In genomic region chr11:77073328-77074001, GRCh38 we compare ENCODE assay signal across 7 cellular contexts. TPM values are rescaled to one million over a fixed set of nuclear protein-coding genes. Genes with fewer than 3 reads are reported as not detected.
DNase-seq lines count a peak whose midpoint lies in the region; ATAC-seq and TF ChIP-seq lines count a peak whose summit lies in the region.

No MANE protein-coding gene starts in this region.

- H2AFZ ChIP-seq in parathyroid adenoma: no peak overlapping the region

- peak overlapping the region; percentile 5 for H3K4me3 Mint-ChIP-seq in activated CD8-positive, alpha-beta T cell treated with anti-CD3 and anti-CD28 coated beads, Interleukin-2, amount 10 ng/mL, durations not matched to agents 7 days and 5 days

- POLR2A ChIA-PET in activated CD8-positive, alpha-beta T cell treated with anti-CD3 and anti-CD28 coated beads, Interleukin-2, amount 10 ng/mL, durations not matched to agents 7 days and 5 days (lab: Charles Lee): interaction anchor here (2.8 kb wide), 1 partner anchor 9 kb away, joined by 16 read pairs; no protein-coding TSS in a partner anchor

- no peak overlapping the region for H3K9ac ChIP-seq in parathyroid adenoma

- peak overlapping the region; percentile 45 for H3K27ac Mint-ChIP-seq in activated CD8-positive, alpha-beta T cell treated with anti-CD3 and anti-CD28 coated beads, Interleukin-2, amount 10 ng/mL, durations not matched to agents 7 days and 5 days

- H3K9me3 ChIP-seq in parathyroid adenoma (ENCODE audit: control insufficient read depth, low read length): no peaks in the 10 kb centered on the region

- no peak overlapping the region for H3K4me2 ChIP-seq in parathyroid adenoma (ENCODE audit: low read length)

- no peak for TF ChIP-seq CTCF in parathyroid adenoma (IDR thresholded peaks at IDR 0.05)

- no peaks in the 10 kb centered on the region for H3K9me3 Mint-ChIP-seq in activated CD8-positive, alpha-beta T cell treated with anti-CD3 and anti-CD28 coated beads, Interleukin-2, amount 10 ng/mL, durations not matched to agents 7 days and 5 days (ENCODE audit: insufficient read depth)

- peak overlapping the region; percentile 29 for H3K27ac ChIP-seq in parathyroid adenoma

- peak; percentile 78 for DNase-seq in HS-5 (ENCODE audit: low read depth)
- no peak for DNase-seq in activated CD8-positive, alpha-beta T cell treated with anti-CD3 and anti-CD28 coated beads, Interleukin-2, amount 10 ng/mL, durations not matched to agents 7 days and 5 days
- peak; percentile 89 for DNase-seq in glomerular visceral epithelial cell (ENCODE audit: extremely low spot score)
- DNase-seq in OCI-M2 (lab: John Stamatoyannopoulos, UW; ENCODE audit: unreplicated experiment): no peak
- DNase-seq in NCI-H1417 (lab: John Stamatoyannopoulos, UW): no peak

- H3K4me1 ChIP-seq in parathyroid adenoma: no peaks in the 10 kb centered on the region

- no peaks in the 10 kb centered on the region for H3K36me3 ChIP-seq in parathyroid adenoma (ENCODE audit: control insufficient read depth, insufficient read depth, low read length)

- CTCF ChIA-PET in activated CD8-positive, alpha-beta T cell treated with anti-CD3 and anti-CD28 coated beads, Interleukin-2, amount 10 ng/mL, durations not matched to agents 7 days and 5 days (lab: Charles Lee): interaction anchor here (1.7 to 2.1 kb wide), 3 partner anchors 17 to 154 kb away, joined by 4 to 8 read pairs (median 5); no protein-coding TSS in a partner anchor

- H3K4me1 Mint-ChIP-seq in activated CD8-positive, alpha-beta T cell treated with anti-CD3 and anti-CD28 coated beads, Interleukin-2, amount 10 ng/mL, durations not matched to agents 7 days and 5 days (ENCODE audit: low read depth): peaks cover 25% of the 10 kb centered on the region

- H3K79me2 ChIP-seq in parathyroid adenoma: no peaks in the 10 kb centered on the region

- no peaks in the 10 kb centered on the region for H3K36me3 Mint-ChIP-seq in activated CD8-positive, alpha-beta T cell treated with anti-CD3 and anti-CD28 coated beads, Interleukin-2, amount 10 ng/mL, durations not matched to agents 7 days and 5 days (ENCODE audit: low read depth)

- H3K27me3 Mint-ChIP-seq in activated CD8-positive, alpha-beta T cell treated with anti-CD3 and anti-CD28 coated beads, Interleukin-2, amount 10 ng/mL, durations not matched to agents 7 days and 5 days (ENCODE audit: low read depth): peaks cover 24% of the 10 kb centered on the region

- H3K27me3 ChIP-seq in parathyroid adenoma (ENCODE audit: control insufficient read depth, insufficient read depth, low read length): no peaks in the 10 kb centered on the region

- H3K4me3 ChIP-seq in parathyroid adenoma (ENCODE audit: low read depth, low read length): no peak overlapping the region

- ATAC-seq in activated CD8-positive, alpha-beta T cell treated with anti-CD3 and anti-CD28 coated beads, Interleukin-2, amount 10 ng/mL, durations not matched to agents 7 days and 5 days: peak; percentile 34
- no peak for ATAC-seq in HG02610 (IDR thresholded peaks at IDR 0.05; ENCODE audit: unreplicated experiment)

RNA-seq across cellular contexts. Expression of gene CAPN5, which starts 6.7 kb away (rescaled TPM):
- total RNA-seq in activated CD8-positive, alpha-beta T cell treated with anti-CD3 and anti-CD28 coated beads, Interleukin-2, amount 10 ng/mL, durations not matched to agents 7 days and 5 days: 1 to 10 TPM; 1.0 to 1.4 TPM

RNA-seq across cellular contexts. Expression of gene OMP, which starts 29.2 kb away (rescaled TPM):
- not detected for total RNA-seq in activated CD8-positive, alpha-beta T cell treated with anti-CD3 and anti-CD28 coated beads, Interleukin-2, amount 10 ng/mL, durations not matched to agents 7 days and 5 days

RNA-seq across cellular contexts. Expression of gene B3GNT6, which starts 39.3 kb away (rescaled TPM):
- not detected for total RNA-seq in activated CD8-positive, alpha-beta T cell treated with anti-CD3 and anti-CD28 coated beads, Interleukin-2, amount 10 ng/mL, durations not matched to agents 7 days and 5 days

RNA-seq across cellular contexts. Expression of gene MYO7A, which starts 54.6 kb away (rescaled TPM):
- not detected for total RNA-seq in activated CD8-positive, alpha-beta T cell treated with anti-CD3 and anti-CD28 coated beads, Interleukin-2, amount 10 ng/mL, durations not matched to agents 7 days and 5 days

Comparison
In these comparisons a context has a peak if more than half of its experiments do, and no peak if none do; other contexts are left out.
1. DNase-seq: peak in HS-5 (single experiment) and glomerular visceral epithelial cell (single experiment); none in activated CD8-positive, alpha-beta T cell treated with anti-CD3 and anti-CD28 coated beads, Interleukin-2, amount 10 ng/mL, durations not matched to agents 7 days and 5 days (single experiment), OCI-M2 (single experiment) and NCI-H1417 (0 of 3).